In the genomic region with DNA sequence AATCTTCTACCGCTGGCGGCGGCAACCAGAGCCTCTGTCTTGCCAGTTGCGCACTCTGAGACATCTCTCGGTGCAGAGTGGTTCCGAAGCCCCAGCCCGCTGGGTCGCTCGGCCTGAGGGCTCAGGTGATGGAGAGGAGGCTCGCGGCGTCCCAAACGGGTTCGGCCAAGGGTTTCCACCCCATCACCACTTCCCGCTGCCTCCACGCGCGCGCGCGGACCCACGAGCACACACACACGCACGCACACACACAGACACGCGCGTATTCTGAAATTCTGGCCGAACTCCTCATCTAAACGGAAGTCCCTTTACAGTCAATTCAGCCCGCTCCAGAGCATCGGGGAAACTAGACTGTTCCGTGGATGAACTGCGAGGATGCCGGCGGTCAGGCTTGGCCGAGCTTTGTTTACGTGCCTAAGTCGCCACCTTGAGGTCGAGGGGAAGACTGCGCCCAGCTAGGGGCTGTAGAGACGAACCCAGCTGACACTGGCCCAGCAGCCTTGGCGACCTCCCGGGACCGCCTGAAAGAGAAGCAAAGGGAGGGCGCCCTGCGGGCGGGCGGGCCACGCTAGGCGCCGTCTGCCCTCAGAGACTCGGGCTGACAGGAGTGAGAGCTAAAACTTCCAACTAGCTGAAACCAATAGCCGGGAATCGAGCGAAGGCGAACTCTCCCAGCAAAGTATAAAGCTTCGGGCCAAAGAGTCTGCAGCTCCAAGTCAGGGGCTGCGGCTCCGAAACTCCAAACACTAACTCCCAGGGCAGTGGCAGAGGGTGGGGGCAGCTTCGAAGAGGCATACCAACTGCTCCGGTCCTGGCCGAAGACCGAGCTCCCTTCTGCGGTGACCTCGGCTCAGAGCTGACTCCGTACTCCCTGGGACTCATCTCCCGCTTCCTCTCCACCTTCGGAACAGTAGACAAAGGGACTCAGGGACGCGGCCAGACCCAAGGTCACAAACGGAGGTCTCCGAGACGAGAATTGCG, we compare ENCODE assay signal across 8 cellular contexts.
DNase-seq lines count a peak whose midpoint lies in the region; ATAC-seq, FAIRE-seq and TF ChIP-seq lines count a peak whose summit lies in the region.

No MANE protein-coding gene starts in this region.

- peaks cover 5% of the 10 kb centered on the region for H3K27me3 ChIP-seq in ascending aorta
- no peaks in the 10 kb centered on the region for H3K27me3 ChIP-seq in right cardiac atrium (ENCODE audit: control insufficient read depth, insufficient read depth)
- peaks cover 28% of the 10 kb centered on the region for H3K27me3 ChIP-seq in prostate gland (replicated peaks; ENCODE audit: insufficient read depth)

- peak; percentile 77 for DNase-seq in GM12891 (ENCODE audit: insufficient read length, low spot score)
- peak; percentile 77 for DNase-seq in NB4 (ENCODE audit: low read depth)
- DNase-seq in SK-N-DZ (ENCODE audit: low spot score) = peak; percentile 79
- DNase-seq in ascending aorta (ENCODE audit: low spot score in 2 of 2) = peak in 1 of 2 donors; percentile 88
- peak; percentile 92 to 96 (median 95) for DNase-seq in right cardiac atrium
- DNase-seq in prostate gland (ENCODE audit: low spot score) = peak; percentile 81
- DNase-seq in NK-92 (lab: John Stamatoyannopoulos, UW; ENCODE audit: unreplicated experiment) = no peak

- peak; percentile 97 for FAIRE-seq in GM12891 (lab: Jason Lieb, UNC)

- TF ChIP-seq POLR2A in GM12891 (IDR thresholded peaks at IDR 0.05; ENCODE audit: low read depth, low read length) (no peak), NB4 (IDR thresholded peaks at IDR 0.05; ENCODE audit: extremely low read depth, insufficient read length) (no peak), prostate gland (IDR thresholded peaks at IDR 0.05) (no peak)

- under 1% methylated on average over 74 of the region's 74 CpGs for WGBS in right cardiac atrium
- 3% methylated on average over 67 of the region's 74 CpGs for WGBS in prostate gland

- intact Hi-C loops in ascending aorta (cut with DNase I) = loop anchor here (5.0 kb wide), 1 partner anchor 796 kb away; no protein-coding TSS in a partner anchor
- intact Hi-C loops in right cardiac atrium (cut with DNase I) = loop anchor here in 3 of 4 donors (5.0 to 10.0 kb wide), 5 partner anchors 779 to 1519 kb away; no protein-coding TSS in a partner anchor
- intact Hi-C loops in prostate gland (cut with DNase I) = loop anchor here (2.0 to 5.0 kb wide), 3 partner anchors 786 to 1286 kb away; no protein-coding TSS in a partner anchor

- H3K36me3 ChIP-seq in ascending aorta (no peaks in the 10 kb centered on the region), prostate gland (no peaks in the 10 kb centered on the region)

- H3K4me3 ChIP-seq in NB4 (ENCODE audit: low read depth, low read length) = no peak overlapping the region
- peak overlapping the region; percentile 51 to 61 for H3K4me3 ChIP-seq in ascending aorta
- peak overlapping the region; percentile 44 for H3K4me3 ChIP-seq in right cardiac atrium (ENCODE audit: low read length)
- H3K4me3 ChIP-seq in prostate gland = peak overlapping the region in 1 of 2 donors; percentile 22

- H3K9me3 ChIP-seq in ascending aorta (no peaks in the 10 kb centered on the region), right cardiac atrium (ENCODE audit: control insufficient read depth, low read length) (no peaks in the 10 kb centered on the region), prostate gland (no peaks in the 10 kb centered on the region)

- peaks cover 0 to 6% of the 10 kb centered on the region in 2 donors for H3K4me1 ChIP-seq in ascending aorta
- peaks cover 2% of the 10 kb centered on the region for H3K4me1 ChIP-seq in right cardiac atrium (ENCODE audit: control insufficient read depth, insufficient read depth, low read length)
- peaks cover 5% of the 10 kb centered on the region for H3K4me1 ChIP-seq in prostate gland (replicated peaks)

- peak; percentile 72 for TF ChIP-seq CTCF in NB4 (IDR thresholded peaks at IDR 0.05; ENCODE audit: low read depth, low read length)
- TF ChIP-seq CTCF in ascending aorta (IDR thresholded peaks at IDR 0.05) = peak; percentile 67 to 92 (median 78)
- peak; percentile 40 to 87 (median 79) for TF ChIP-seq CTCF in prostate gland (IDR thresholded peaks at IDR 0.05)

- peak; percentile 99 for ATAC-seq in HG02678 (IDR thresholded peaks at IDR 0.05; ENCODE audit: unreplicated experiment)
- ATAC-seq in right cardiac atrium = peak; percentile 96 to 98

- H3K27ac ChIP-seq in ascending aorta = no peak overlapping the region
- H3K27ac ChIP-seq in right cardiac atrium (ENCODE audit: low read length) = peak overlapping the region; percentile 70
- H3K27ac ChIP-seq in prostate gland = no peak overlapping the region

TF ChIP-seq in GM12891, 5 proteins besides CTCF, POLR2A, EP300 and RAD21:
- TF ChIP-seq SPI1 (IDR thresholded peaks at IDR 0.05; ENCODE audit: low read depth, low read length) (no peak), TAF1 (IDR thresholded peaks at IDR 0.05; ENCODE audit: low read depth, low read length) (no peak), POU2F2 (IDR thresholded peaks at IDR 0.05; ENCODE audit: low read depth, low read length) (no peak), PAX5 (IDR thresholded peaks at IDR 0.05; ENCODE audit: insufficient read depth, low read length, severe bottlenecking) (peak; percentile 99)
TF ChIP-seq in GM12891: peak in this region for 1.
